In genomic region chr10:63337455-63338251, GRCh38 we compare ENCODE assay signal across 29 cellular contexts.
"Had no signal": no experiment of that assay in that cellular context is flagged by ENCODE, and none has a peak within 500 bp of the region (broad histone marks: within the 10 kb centered on the region; RNA-seq: fewer than 3 reads in every experiment).

No MANE protein-coding gene starts in this region.

- H3K27ac ChIP-seq: cardiac muscle cell, Peyer's patch, SJSA1 had no signal

- H3K9ac ChIP-seq: SK-N-SH had no signal

- DNase-seq: activated CD4-positive, alpha-beta memory T cell treated with anti-CD3 and anti-CD28 coated beads, Interleukin-2, amount 10 ng/mL, durations not matched to agents 7 days and 5 days; activated CD4-positive, alpha-beta T cell treated with anti-CD3 and anti-CD28 coated beads for 4 hours; activated CD8-positive, alpha-beta memory T cell treated with anti-CD3 and anti-CD28 coated beads for 24 hours; activated CD8-positive, alpha-beta memory T cell treated with anti-CD3 and anti-CD28 coated beads, Interleukin-2, amount 10 ng/mL, durations not matched to agents 7 days and 5 days; activated CD8-positive, alpha-beta memory T cell treated with anti-CD3 and anti-CD28 coated beads, Interleukin-2, amount 50 U/mL, for 48 hours; activated effector memory CD4-positive, alpha-beta T cell treated with Interleukin-2 at 50 U/mL for 16 hours; activated naive CD4-positive, alpha-beta T cell treated with anti-CD3 and anti-CD28 coated beads, Interleukin-2, amount 10 ng/mL, durations not matched to agents 7 days and 5 days; activated T-cell treated with anti-CD3 and anti-CD28 coated beads, Interleukin-2, amount 50 U/mL, for 48 hours; amniotic stem cell; aorta; Kasumi-1; MG63; NCI-H1092; NCI-H1436 treated with DMSO at 0.1 percent for 48 hours; NCI-H1694 treated with DMSO at 0.1 percent for 48 hours; NCI-H2029; NCI-H345; NCI-H524 treated with DMSO at 0.1 percent for 48 hours; PC-3; Peyer's patch; RPMI8226; SHP77 treated with DMSO at 0.1 percent for 48 hours; SK-N-SH had no signal

- H3K27me3 Mint-ChIP-seq: activated CD4-positive, alpha-beta memory T cell treated with anti-CD3 and anti-CD28 coated beads, Interleukin-2, amount 10 ng/mL, durations not matched to agents 7 days and 5 days; activated CD8-positive, alpha-beta memory T cell treated with anti-CD3 and anti-CD28 coated beads, Interleukin-2, amount 10 ng/mL, durations not matched to agents 7 days and 5 days; activated naive CD4-positive, alpha-beta T cell treated with anti-CD3 and anti-CD28 coated beads, Interleukin-2, amount 10 ng/mL, durations not matched to agents 7 days and 5 days; activated naive CD8-positive, alpha-beta T cell had no signal

- H3K4me1 ChIP-seq: Peyer's patch had no signal

- H3K4me3 ChIP-seq: cardiac muscle cell, MG63, Peyer's patch, SJSA1 had no signal

- H3K36me3 ChIP-seq: cardiac muscle cell, MG63, Peyer's patch, SJSA1 had no signal

- H3K4me1 Mint-ChIP-seq: activated CD4-positive, alpha-beta memory T cell treated with anti-CD3 and anti-CD28 coated beads, Interleukin-2, amount 10 ng/mL, durations not matched to agents 7 days and 5 days; activated CD8-positive, alpha-beta memory T cell treated with anti-CD3 and anti-CD28 coated beads, Interleukin-2, amount 10 ng/mL, durations not matched to agents 7 days and 5 days; activated naive CD4-positive, alpha-beta T cell treated with anti-CD3 and anti-CD28 coated beads, Interleukin-2, amount 10 ng/mL, durations not matched to agents 7 days and 5 days had no signal

- H3K27me3 ChIP-seq: cardiac muscle cell, MG63, Peyer's patch, SJSA1 had no signal

- H3K4me3 Mint-ChIP-seq: activated CD4-positive, alpha-beta memory T cell treated with anti-CD3 and anti-CD28 coated beads, Interleukin-2, amount 10 ng/mL, durations not matched to agents 7 days and 5 days; activated CD8-positive, alpha-beta memory T cell treated with anti-CD3 and anti-CD28 coated beads, Interleukin-2, amount 10 ng/mL, durations not matched to agents 7 days and 5 days; activated naive CD4-positive, alpha-beta T cell treated with anti-CD3 and anti-CD28 coated beads, Interleukin-2, amount 10 ng/mL, durations not matched to agents 7 days and 5 days; activated naive CD8-positive, alpha-beta T cell; T-helper 1 cell treated with Interleukin-12 subunit alpha and Interleukin-12 subunit beta and Interleukin-4 antibody, amounts not matched to agents 30 μg/mL and 1 μg/mL, for 36 hours; T-helper 2 cell treated with Interferon-gamma antibody and Interleukin-4, amounts not matched to agents 5 μg/mL and 100 μg/mL, for 36 hours had no signal

- H3K9me3 Mint-ChIP-seq: activated CD4-positive, alpha-beta memory T cell treated with anti-CD3 and anti-CD28 coated beads, Interleukin-2, amount 10 ng/mL, durations not matched to agents 7 days and 5 days; activated naive CD4-positive, alpha-beta T cell treated with anti-CD3 and anti-CD28 coated beads, Interleukin-2, amount 10 ng/mL, durations not matched to agents 7 days and 5 days; T-helper 1 cell treated with Interleukin-12 subunit alpha and Interleukin-12 subunit beta and Interleukin-4 antibody, amounts not matched to agents 30 μg/mL and 1 μg/mL, for 36 hours; T-helper 2 cell treated with Interferon-gamma antibody and Interleukin-4, amounts not matched to agents 5 μg/mL and 100 μg/mL, for 36 hours had no signal

- H3K9me3 ChIP-seq: MG63, Peyer's patch, SJSA1, SK-N-SH had no signal

- H3K4me2 ChIP-seq: SK-N-SH had no signal

- H3K27ac Mint-ChIP-seq: activated CD4-positive, alpha-beta memory T cell treated with anti-CD3 and anti-CD28 coated beads, Interleukin-2, amount 10 ng/mL, durations not matched to agents 7 days and 5 days; activated CD8-positive, alpha-beta memory T cell treated with anti-CD3 and anti-CD28 coated beads, Interleukin-2, amount 10 ng/mL, durations not matched to agents 7 days and 5 days; activated naive CD4-positive, alpha-beta T cell treated with anti-CD3 and anti-CD28 coated beads, Interleukin-2, amount 10 ng/mL, durations not matched to agents 7 days and 5 days; activated naive CD8-positive, alpha-beta T cell; T-helper 1 cell treated with Interleukin-12 subunit alpha and Interleukin-12 subunit beta and Interleukin-4 antibody, amounts not matched to agents 30 μg/mL and 1 μg/mL, for 36 hours; T-helper 2 cell treated with Interferon-gamma antibody and Interleukin-4, amounts not matched to agents 5 μg/mL and 100 μg/mL, for 36 hours had no signal

- ATAC-seq: activated CD4-positive, CD25-positive, alpha-beta regulatory T cell treated with anti-CD3 and anti-CD28 coated beads, Interleukin-2, amount 50 U/mL, for 24 hours; activated CD8-positive, alpha-beta memory T cell treated with anti-CD3 and anti-CD28 coated beads, Interleukin-2, amount 10 ng/mL, durations not matched to agents 7 days and 5 days; PC-3 had no signal
